11 cellular contexts compared by ENCODE assay signal in genomic region chr21:25298512-25299491, GRCh38.
DNase-seq lines count a peak whose midpoint lies in the region; ATAC-seq and TF ChIP-seq lines count a peak whose summit lies in the region.
"Had no signal": no experiment of that assay in that cellular context is flagged by ENCODE, and none has a peak within 500 bp of the region (broad histone marks: within the 10 kb centered on the region; RNA-seq: fewer than 3 reads in every experiment).

No MANE protein-coding gene starts in this region.

- ATAC-seq in GM18499 (IDR thresholded peaks at IDR 0.05; ENCODE audit: insufficient read depth, unreplicated experiment), result peak; percentile 87
- ATAC-seq in GM21447 (IDR thresholded peaks at IDR 0.05; ENCODE audit: unreplicated experiment), result peak; percentile 96
- ATAC-seq in HG03354 (IDR thresholded peaks at IDR 0.05; ENCODE audit: poor library complexity, severe bottlenecking, unreplicated experiment), result peak; percentile 94
- ATAC-seq in CD8-positive, alpha-beta T cell, result no peak
- no peak for ATAC-seq in aorta (ENCODE audit: low FRiP score)
- ATAC-seq: gastrocnemius medialis had no signal

- no peaks in the 10 kb centered on the region for H3K9me3 Mint-ChIP-seq in CD8-positive, alpha-beta T cell
- H3K9me3 Mint-ChIP-seq: activated naive CD8-positive, alpha-beta T cell treated with anti-CD3 and anti-CD28 coated beads, Interleukin-2, amount 10 ng/mL, durations not matched to agents 7 days and 5 days had no signal

- no peak for TF ChIP-seq CTCF in WERI-Rb-1 (IDR thresholded peaks at IDR 0.05; ENCODE audit: low read depth, low read length)
- no peak for TF ChIP-seq CTCF in CD8-positive, alpha-beta T cell (IDR thresholded peaks at IDR 0.05)

- H3K4me1 ChIP-seq in CD8-positive, alpha-beta T cell (ENCODE audit: insufficient read depth, low read length), result no peaks in the 10 kb centered on the region
- no peaks in the 10 kb centered on the region for H3K4me1 ChIP-seq in aorta (ENCODE audit: control insufficient read depth in 1 of 2, insufficient read depth in 2 of 2, low read length in 2 of 2)
- H3K4me1 ChIP-seq: gastrocnemius medialis had no signal

- H3K4me3 ChIP-seq in WERI-Rb-1 (ENCODE audit: low read depth, low read length), result no peak overlapping the region
- no peak overlapping the region for H3K4me3 ChIP-seq in CD8-positive, alpha-beta T cell (ENCODE audit: low read depth, low read length)
- H3K4me3 ChIP-seq in aorta (ENCODE audit: low read length in 2 of 2), result no peak overlapping the region
- H3K4me3 ChIP-seq: gastrocnemius medialis, SK-N-MC had no signal

- H3K36me3 ChIP-seq in WERI-Rb-1 (no peaks in the 10 kb centered on the region), aorta (ENCODE audit: control insufficient read depth in 1 of 2, insufficient read depth in 2 of 2, low read length in 1 of 2) (no peaks in the 10 kb centered on the region)
- H3K36me3 ChIP-seq in CD8-positive, alpha-beta T cell (ENCODE audit: insufficient read depth, low read length), result no peaks in the 10 kb centered on the region
- H3K36me3 ChIP-seq: gastrocnemius medialis had no signal

- H3K4me3 Mint-ChIP-seq in CD8-positive, alpha-beta T cell, result no peak overlapping the region
- H3K4me3 Mint-ChIP-seq: activated naive CD8-positive, alpha-beta T cell treated with anti-CD3 and anti-CD28 coated beads, Interleukin-2, amount 10 ng/mL, durations not matched to agents 7 days and 5 days had no signal

- POLR2A ChIA-PET in CD8-positive, alpha-beta T cell (lab: Charles Lee), result no interaction called here

- CTCF ChIA-PET in CD8-positive, alpha-beta T cell (lab: Charles Lee), result no interaction called here

- no peaks in the 10 kb centered on the region for H3K4me1 Mint-ChIP-seq in CD8-positive, alpha-beta T cell (ENCODE audit: low read depth)
- H3K4me1 Mint-ChIP-seq: activated naive CD8-positive, alpha-beta T cell treated with anti-CD3 and anti-CD28 coated beads, Interleukin-2, amount 10 ng/mL, durations not matched to agents 7 days and 5 days had no signal

- WGBS in aorta, 2 donors, result 86 to 87% methylated on average over 2 of the region's 2 CpGs

- H3K36me3 Mint-ChIP-seq in CD8-positive, alpha-beta T cell, result no peaks in the 10 kb centered on the region
- H3K36me3 Mint-ChIP-seq: activated naive CD8-positive, alpha-beta T cell treated with anti-CD3 and anti-CD28 coated beads, Interleukin-2, amount 10 ng/mL, durations not matched to agents 7 days and 5 days had no signal

- DNase-seq in amniotic epithelial cell (ENCODE audit: low read depth) (peak; percentile 26), NCI-H774 (lab: John Stamatoyannopoulos, UW) (no peak), WERI-Rb-1 (no peak), aorta (no peak)
- no peak for DNase-seq in CD8-positive, alpha-beta T cell
- DNase-seq: activated naive CD8-positive, alpha-beta T cell treated with anti-CD3 and anti-CD28 coated beads, Interleukin-2, amount 10 ng/mL, durations not matched to agents 7 days and 5 days; gastrocnemius medialis had no signal

- H3K27ac ChIP-seq in WERI-Rb-1 (no peak overlapping the region), aorta (ENCODE audit: low read depth in 1 of 2, low read length in 2 of 2) (no peak overlapping the region)
- H3K27ac ChIP-seq in CD8-positive, alpha-beta T cell (ENCODE audit: low read depth, low read length), result no peak overlapping the region
- H3K27ac ChIP-seq: gastrocnemius medialis, SK-N-MC had no signal

- H3K27ac Mint-ChIP-seq in CD8-positive, alpha-beta T cell, result no peak overlapping the region
- H3K27ac Mint-ChIP-seq: activated naive CD8-positive, alpha-beta T cell treated with anti-CD3 and anti-CD28 coated beads, Interleukin-2, amount 10 ng/mL, durations not matched to agents 7 days and 5 days had no signal

- H3K27me3 ChIP-seq in WERI-Rb-1 (ENCODE audit: insufficient read depth, low read depth, severe bottlenecking) (no peaks in the 10 kb centered on the region), aorta (ENCODE audit: control insufficient read depth in 1 of 2, insufficient read depth in 2 of 2, low read length in 1 of 2) (no peaks in the 10 kb centered on the region)
- no peaks in the 10 kb centered on the region for H3K27me3 ChIP-seq in CD8-positive, alpha-beta T cell (ENCODE audit: insufficient read depth, low read length)
- H3K27me3 ChIP-seq: gastrocnemius medialis had no signal

- no peaks in the 10 kb centered on the region for H3K27me3 Mint-ChIP-seq in CD8-positive, alpha-beta T cell (ENCODE audit: low read depth)

- intact Hi-C loops in CD8-positive, alpha-beta T cell (cut with DNase I, micrococcal nuclease), result no loop called here
- intact Hi-C loops in aorta (cut with DNase I), result no loop called here

- H3K9me3 ChIP-seq in WERI-Rb-1 (ENCODE audit: severe bottlenecking) (no peaks in the 10 kb centered on the region), aorta (ENCODE audit: control insufficient read depth, low read length) (peaks cover 1% of the 10 kb centered on the region)
- no peaks in the 10 kb centered on the region for H3K9me3 ChIP-seq in CD8-positive, alpha-beta T cell (ENCODE audit: low read length)
- H3K9me3 ChIP-seq: gastrocnemius medialis had no signal

Comparison
In these comparisons a context has a peak if more than half of its experiments do, and no peak if none do; other contexts are left out.
1. ATAC-seq: peak in GM18499 (single experiment), GM21447 (single experiment) and HG03354 (single experiment); none in CD8-positive, alpha-beta T cell (single experiment) and aorta (single experiment).